ENCODE assay signal across 25 cellular contexts in genomic region chr1:31326461-31326860, GRCh38. TPM values are rescaled to one million over a fixed set of nuclear protein-coding genes. Genes with fewer than 3 reads are reported as not detected.
"Had no signal": no experiment of that assay in that cellular context is flagged by ENCODE, and none has a peak within 500 bp of the region (broad histone marks: within the 10 kb centered on the region; RNA-seq: fewer than 3 reads in every experiment).

No MANE protein-coding gene starts in this region.

- H3K27ac ChIP-seq: body of pancreas, colonic mucosa, gastrocnemius medialis, heart left ventricle, left lung, neutrophil, pancreas, spleen, thyroid gland, VCaP had no signal

- H3K27me3 ChIP-seq: body of pancreas, colonic mucosa, gastrocnemius medialis, heart left ventricle, left lung, neutrophil, pancreas, spleen, thyroid gland had no signal

- H3K36me3 ChIP-seq: colonic mucosa, pancreas had no signal

- H3K4me1 Mint-ChIP-seq: central memory CD8-positive, alpha-beta T cell; stimulated activated memory B cell treated with anti-CD40 and anti-IgM and Interleukin-4, amounts not matched to agents 10 μg/mL and 1 μg/mL and 100 μg/mL, for 72 hours had no signal

- H3K4me3 ChIP-seq: body of pancreas, colonic mucosa, gastrocnemius medialis, heart left ventricle, left lung, mucosa of descending colon, pancreas, spleen, thyroid gland had no signal

- DNase-seq: activated CD4-positive, alpha-beta T cell treated with anti-CD3 and anti-CD28 coated beads for 1 hour; activated gamma-delta T cell; amygdala; body of pancreas; colonic mucosa; erythroblast; gastrocnemius medialis; heart left ventricle; kidney; left lung; mesenchymal stem cell; mucosa of descending colon; naive thymus-derived CD4-positive, alpha-beta T cell; pancreas; spleen; stimulated activated CD4-positive, alpha-beta T cell treated with anti-CD3 and anti-CD28 coated beads, Interleukin-4, amount 100 ng/mL, for 4 hours; SW 1271; T-helper 2 cell; thyroid gland had no signal

- H3K9me3 Mint-ChIP-seq: central memory CD8-positive, alpha-beta T cell; naive thymus-derived CD4-positive, alpha-beta T cell; stimulated activated memory B cell treated with anti-CD40 and anti-IgM and Interleukin-4, amounts not matched to agents 10 μg/mL and 1 μg/mL and 100 μg/mL, for 72 hours had no signal

- H3K4me1 ChIP-seq: body of pancreas, colonic mucosa, gastrocnemius medialis, left lung, pancreas, spleen, thyroid gland had no signal

- ATAC-seq: body of pancreas; gastrocnemius medialis; left lung; mucosa of descending colon; naive thymus-derived CD4-positive, alpha-beta T cell; pancreas; sciatic nerve; stimulated activated memory B cell treated with anti-CD40 and anti-IgM and Interleukin-4, amounts not matched to agents 10 μg/mL and 1 μg/mL and 100 μg/mL, for 72 hours had no signal

- H3K9me3 ChIP-seq: body of pancreas, colonic mucosa, gastrocnemius medialis, heart left ventricle, left lung, mucosa of descending colon, neutrophil, pancreas, spleen, thyroid gland had no signal

- H3K27ac Mint-ChIP-seq: activated naive CD8-positive, alpha-beta T cell; naive thymus-derived CD4-positive, alpha-beta T cell; stimulated activated memory B cell treated with anti-CD40 and anti-IgM and Interleukin-4, amounts not matched to agents 10 μg/mL and 1 μg/mL and 100 μg/mL, for 72 hours had no signal

- H3K4me3 Mint-ChIP-seq: activated naive CD8-positive, alpha-beta T cell; central memory CD8-positive, alpha-beta T cell; naive thymus-derived CD4-positive, alpha-beta T cell; stimulated activated memory B cell treated with anti-CD40 and anti-IgM and Interleukin-4, amounts not matched to agents 10 μg/mL and 1 μg/mL and 100 μg/mL, for 72 hours had no signal

- H3K27me3 Mint-ChIP-seq: activated naive CD8-positive, alpha-beta T cell; central memory CD8-positive, alpha-beta T cell; naive thymus-derived CD4-positive, alpha-beta T cell; stimulated activated memory B cell treated with anti-CD40 and anti-IgM and Interleukin-4, amounts not matched to agents 10 μg/mL and 1 μg/mL and 100 μg/mL, for 72 hours had no signal

RNA-seq across cellular contexts. Expression of gene FABP3, which starts 46.4 kb away (rescaled TPM):
- polyA plus RNA-seq: naive thymus-derived CD4-positive, alpha-beta T cell had no signal
